Comparison of ENCODE assay signal across 19 cellular contexts in the genomic region with DNA sequence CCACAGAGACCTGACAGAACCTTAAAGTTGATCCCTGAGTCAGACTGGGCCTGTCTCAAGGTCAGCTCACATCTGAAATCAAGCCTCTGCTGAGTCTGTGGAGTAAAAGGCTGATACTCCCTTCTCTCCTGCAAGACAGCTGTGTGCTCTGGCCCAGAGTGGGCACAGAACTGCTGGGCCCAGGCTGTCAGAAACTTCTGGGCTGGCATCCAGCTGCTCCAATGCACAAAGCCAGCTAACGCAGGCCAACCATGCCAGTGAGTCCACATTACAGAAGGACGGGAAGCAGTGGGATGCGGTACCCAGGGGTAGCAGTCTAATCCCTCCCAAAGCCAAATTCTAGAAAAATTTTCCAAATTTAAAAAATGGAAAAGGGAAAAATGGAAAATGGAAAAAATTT. TPM values are rescaled to one million over a fixed set of nuclear protein-coding genes. Genes with fewer than 3 reads are reported as not detected.
DNase-seq lines count a peak whose midpoint lies in the region; ATAC-seq and TF ChIP-seq lines count a peak whose summit lies in the region.
"Had no signal": no experiment of that assay in that cellular context is flagged by ENCODE, and none has a peak within 500 bp of the region (broad histone marks: within the 10 kb centered on the region; RNA-seq: fewer than 3 reads in every experiment).

No MANE protein-coding gene starts in this region.

- no peak overlapping the region for H3K4me3 ChIP-seq in Caco-2 (ENCODE audit: low read depth, low read length)
- H3K4me3 ChIP-seq: BLaER1 treated with 17β-estradiol and CSF1 and Interleukin-3, amounts not matched to agents 10 nM and 100 nM had no signal

- CTCF ChIA-PET in Caco-2 (lab: Charles Lee), result interaction anchor here (1.2 to 1.5 kb wide), 2 partner anchors 8 to 21 kb away, joined by 4 to 6 read pairs; no protein-coding TSS in a partner anchor

- intact Hi-C loops in Caco-2 (cut with micrococcal nuclease; ENCODE audit: unreplicated experiment), result no loop called here

- H3K27me3 ChIP-seq in Caco-2 (replicated peaks; ENCODE audit: control insufficient read depth, insufficient read depth, low read length), result no peaks in the 10 kb centered on the region

- peaks cover 33% of the 10 kb centered on the region for H3K4me1 ChIP-seq in Caco-2

- POLR2A ChIA-PET in Caco-2 (lab: Charles Lee), result no interaction called here

- BruUV-seq in Caco-2 (replicated peaks; lab: Mats Ljungman, UMichigan), result no TSS peak

- no peaks in the 10 kb centered on the region for H3K36me3 Mint-ChIP-seq in Caco-2 (ENCODE audit: insufficient read depth, unreplicated experiment)
- H3K36me3 Mint-ChIP-seq in stimulated activated effector memory CD8-positive, alpha-beta T cell treated with anti-CD3 and anti-CD28 coated beads, Interleukin-12 subunit alpha, Interleukin-12 subunit beta, amount 100 ng/mL, for 72 hours, result no peaks in the 10 kb centered on the region
- H3K36me3 Mint-ChIP-seq: CD4-positive, CD25-positive, alpha-beta regulatory T cell; IgD-negative memory B cell had no signal

- no peak overlapping the region for H3K4me3 Mint-ChIP-seq in Caco-2 (ENCODE audit: unreplicated experiment)
- H3K4me3 Mint-ChIP-seq in stimulated activated effector memory CD8-positive, alpha-beta T cell treated with anti-CD3 and anti-CD28 coated beads, Interleukin-12 subunit alpha, Interleukin-12 subunit beta, amount 100 ng/mL, for 72 hours, result no peak overlapping the region
- H3K4me3 Mint-ChIP-seq: CD4-positive, CD25-positive, alpha-beta regulatory T cell; HFFc6; IgD-negative memory B cell had no signal

- peak overlapping the region; percentile 66 for H3K27ac Mint-ChIP-seq in Caco-2 (ENCODE audit: unreplicated experiment)
- peak overlapping the region; percentile 54 for H3K27ac Mint-ChIP-seq in stimulated activated effector memory CD8-positive, alpha-beta T cell treated with anti-CD3 and anti-CD28 coated beads, Interleukin-12 subunit alpha, Interleukin-12 subunit beta, amount 100 ng/mL, for 72 hours
- H3K27ac Mint-ChIP-seq: CD4-positive, CD25-positive, alpha-beta regulatory T cell; HFFc6; IgD-negative memory B cell had no signal

- H3K9me3 ChIP-seq in Caco-2, result no peaks in the 10 kb centered on the region
- H3K9me3 ChIP-seq: BLaER1 treated with 17β-estradiol and CSF1 and Interleukin-3, amounts not matched to agents 10 nM and 100 nM had no signal

- H3K4me1 Mint-ChIP-seq in Caco-2 (ENCODE audit: low read depth, unreplicated experiment), result peaks cover 15% of the 10 kb centered on the region
- peaks cover 6% of the 10 kb centered on the region for H3K4me1 Mint-ChIP-seq in stimulated activated effector memory CD8-positive, alpha-beta T cell treated with anti-CD3 and anti-CD28 coated beads, Interleukin-12 subunit alpha, Interleukin-12 subunit beta, amount 100 ng/mL, for 72 hours

- DNase-seq in Caco-2 (no peak), globus pallidus (ENCODE audit: low spot score) (peak; percentile 61), midbrain (lab: John Stamatoyannopoulos, UW) (peak; percentile 55), RPMI8226 (no peak), DMS53 (lab: John Stamatoyannopoulos, UW) (no peak), erythroblast (lab: John Stamatoyannopoulos, UW) (no peak)
- no peak for DNase-seq in stimulated activated effector memory CD8-positive, alpha-beta T cell treated with anti-CD3 and anti-CD28 coated beads, Interleukin-12 subunit alpha, Interleukin-12 subunit beta, amount 100 ng/mL, for 72 hours (ENCODE audit: low spot score in 2 of 2)
- DNase-seq: 8988T; AML-193; CD4-positive, CD25-positive, alpha-beta regulatory T cell; DMS79 treated with DMSO at 0.1 percent for 48 hours; EL; HCEC 1CT; HFFc6 had no signal

- TF ChIP-seq CTCF in Caco-2 (IDR thresholded peaks at IDR 0.05; ENCODE audit: insufficient read depth in 1 of 2, low read depth in 1 of 2, low read length in 1 of 2, severe bottlenecking in 1 of 2, unreplicated experiment in 1 of 2), result no peak

- no peaks in the 10 kb centered on the region for H3K9me3 Mint-ChIP-seq in Caco-2 (ENCODE audit: unreplicated experiment)
- no peaks in the 10 kb centered on the region for H3K9me3 Mint-ChIP-seq in stimulated activated effector memory CD8-positive, alpha-beta T cell treated with anti-CD3 and anti-CD28 coated beads, Interleukin-12 subunit alpha, Interleukin-12 subunit beta, amount 100 ng/mL, for 72 hours
- H3K9me3 Mint-ChIP-seq: CD4-positive, CD25-positive, alpha-beta regulatory T cell; HFFc6; IgD-negative memory B cell had no signal

- TF ChIP-seq POLR2A in erythroblast (IDR thresholded peaks at IDR 0.05; ENCODE audit: low read length), result no peak

- H3K36me3 ChIP-seq in Caco-2 (ENCODE audit: control insufficient read depth, insufficient read depth, low read length), result no peaks in the 10 kb centered on the region
- H3K36me3 ChIP-seq: BLaER1 treated with 17β-estradiol and CSF1 and Interleukin-3, amounts not matched to agents 10 nM and 100 nM had no signal

- ATAC-seq in stimulated activated effector memory CD8-positive, alpha-beta T cell treated with anti-CD3 and anti-CD28 coated beads, Interleukin-12 subunit alpha, Interleukin-12 subunit beta, amount 100 ng/mL, for 72 hours, result no peak
- no peak for ATAC-seq in HG03139 (IDR thresholded peaks at IDR 0.05; ENCODE audit: unreplicated experiment)

- H3K27me3 Mint-ChIP-seq in Caco-2 (ENCODE audit: insufficient read depth, unreplicated experiment), result no peaks in the 10 kb centered on the region

RNA-seq across cellular contexts. Expression of gene TRIM31, which starts 11.5 kb away (rescaled TPM):
- 0.70 and 0.74 TPM in 2 replicates for total RNA-seq in Caco-2 (2022)
- total RNA-seq: CD4-positive, CD25-positive, alpha-beta regulatory T cell; HFFc6 had no signal

RNA-seq across cellular contexts. Expression of gene TRIM40, which starts 11.5 kb away (rescaled TPM):
- not detected in 2 replicates for total RNA-seq in Caco-2 (2022)
- total RNA-seq: H4, HFFc6, HT1080 had no signal

RNA-seq across cellular contexts. Expression of gene TRIM10, which starts 36.6 kb away (rescaled TPM):
- total RNA-seq in Caco-2 (2022), result 0.95 and 1.4 TPM in 2 replicates
- total RNA-seq: CD4-positive, CD25-positive, alpha-beta regulatory T cell; H4; HFFc6; HT1080 had no signal

RNA-seq across cellular contexts. Expression of gene TRIM15, which starts 39.0 kb away (rescaled TPM):
- total RNA-seq in Caco-2 (2022), result 5.2 and 6.9 TPM in 2 replicates
- total RNA-seq: CD4-positive, CD25-positive, alpha-beta regulatory T cell; HFFc6; HT1080 had no signal

RNA-seq across cellular contexts. Expression of gene RNF39, which starts 48.8 kb away (rescaled TPM):
- 0.23 and 0.37 TPM in 2 replicates for total RNA-seq in Caco-2 (2022)
- total RNA-seq: CD4-positive, CD25-positive, alpha-beta regulatory T cell; H4; HFFc6 had no signal

Comparison
In these comparisons a context has a peak if more than half of its experiments do, and no peak if none do; other contexts are left out.
1. DNase-seq: peak in globus pallidus (single experiment) and midbrain (single experiment); none in Caco-2 (0 of 2), stimulated activated effector memory CD8-positive, alpha-beta T cell treated with anti-CD3 and anti-CD28 coated beads, Interleukin-12 subunit alpha, Interleukin-12 subunit beta, amount 100 ng/mL, for 72 hours (0 of 2), RPMI8226 (single experiment), DMS53 (single experiment) and erythroblast (0 of 2).